Comparison of ENCODE assay signal across 24 cellular contexts in the genomic region with DNA sequence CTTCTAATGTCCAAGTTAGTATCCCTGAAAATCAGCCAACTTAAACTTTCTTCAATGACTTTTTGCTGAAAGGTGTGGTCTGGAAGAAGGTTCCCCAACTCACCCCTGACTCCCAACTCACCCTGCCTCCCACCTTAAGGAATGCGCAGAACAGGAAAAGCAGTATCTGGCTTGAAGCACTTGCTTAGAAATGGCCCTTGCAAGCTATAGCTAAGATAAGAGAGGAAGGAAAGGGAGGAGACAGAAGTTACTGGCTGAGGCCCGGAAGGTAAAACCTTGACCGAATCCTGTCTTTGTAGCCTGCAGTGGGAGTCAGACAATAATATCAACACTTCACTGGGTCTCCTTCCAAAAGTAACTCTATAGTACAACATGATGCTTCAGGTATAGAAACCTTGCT. TPM values are rescaled to one million over a fixed set of nuclear protein-coding genes. Genes with fewer than 3 reads are reported as not detected.
A peak's percentile ranks its signal among the peaks of the same experiment; 100 is the strongest.
DNase-seq lines count a peak whose midpoint lies in the region; ATAC-seq and TF ChIP-seq lines count a peak whose summit lies in the region.
"Had no signal": no experiment of that assay in that cellular context is flagged by ENCODE, and none has a peak within 500 bp of the region (broad histone marks: within the 10 kb centered on the region; RNA-seq: fewer than 3 reads in every experiment).

No MANE protein-coding gene starts in this region.

- peak overlapping the region in 7 of 10 donors; percentile 51 to 68 (median 62) for H3K4me3 ChIP-seq in heart right ventricle
- no peak overlapping the region for H3K4me3 ChIP-seq in hepatocyte
- peak overlapping the region; percentile 47 for H3K4me3 ChIP-seq in upper lobe of right lung
- H3K4me3 ChIP-seq: SJSA1 had no signal

- H3K9me2 ChIP-seq in hepatocyte (replicated peaks; ENCODE audit: insufficient read depth): no peaks in the 10 kb centered on the region

- H3K4me2 ChIP-seq in hepatocyte: peak overlapping the region; percentile 80

- 31 to 50% methylated on average over 3 of the region's 3 CpGs for WGBS in heart right ventricle, 2 donors
- 32% methylated on average over 3 of the region's 3 CpGs for WGBS in hepatocyte (ENCODE audit: low lambda C conversion rate, missing lambda C conversion rate)

- H3K27me3 ChIP-seq in heart right ventricle (peaks cover 6 to 24% (median 14%) of the 10 kb centered on the region in 7 donors), hepatocyte (no peaks in the 10 kb centered on the region), upper lobe of right lung (peaks cover 13% of the 10 kb centered on the region)

- ATAC-seq in heart right ventricle: peak; percentile 75 to 89 (median 86)
- ATAC-seq in Right ventricle myocardium inferior: no peak
- ATAC-seq in upper lobe of right lung: peak; percentile 49
- ATAC-seq in HG02973 (IDR thresholded peaks at IDR 0.05; ENCODE audit: unreplicated experiment): no peak
- ATAC-seq: effector memory CD8-positive, alpha-beta T cell; left colon had no signal

- peaks cover 0 to 31% (median 5%) of the 10 kb centered on the region in 9 donors for H3K4me1 ChIP-seq in heart right ventricle
- no peaks in the 10 kb centered on the region for H3K4me1 ChIP-seq in hepatocyte (ENCODE audit: insufficient read depth)
- H3K4me1 ChIP-seq in upper lobe of right lung: no peaks in the 10 kb centered on the region
- H3K4me1 ChIP-seq: SJSA1 had no signal

- TF ChIP-seq CTCF in heart right ventricle (IDR thresholded peaks at IDR 0.05) (no peak), hepatocyte (IDR thresholded peaks at IDR 0.05; ENCODE audit: poor library complexity) (no peak), nephron progenitor cell (IDR thresholded peaks at IDR 0.05) (no peak), upper lobe of right lung (IDR thresholded peaks at IDR 0.05) (no peak)

- no peak overlapping the region for H2AFZ ChIP-seq in hepatocyte

- peak overlapping the region; percentile 48 for H3K27ac Mint-ChIP-seq in nephron progenitor cell
- H3K27ac Mint-ChIP-seq: CD8-positive, alpha-beta memory T cell; effector memory CD8-positive, alpha-beta T cell had no signal

- peaks cover 7% of the 10 kb centered on the region for H3K27me3 Mint-ChIP-seq in nephron progenitor cell (ENCODE audit: low read depth, poor library complexity)
- H3K27me3 Mint-ChIP-seq: progenitor cell of endocrine pancreas had no signal

- DNase-seq in heart right ventricle: peak in 1 of 2 donors; percentile 47
- DNase-seq in Right ventricle myocardium inferior (ENCODE audit: missing footprints): no peak
- no peak for DNase-seq in hepatocyte (ENCODE audit: low spot score)
- DNase-seq in nephron progenitor cell: no peak
- DNase-seq in upper lobe of right lung: no peak
- no peak for DNase-seq in NCI-H1694 treated with DMSO at 0.1 percent for 48 hours (lab: John Stamatoyannopoulos, UW)
- no peak for DNase-seq in EL
- DNase-seq: activated CD4-positive, alpha-beta T cell treated with anti-CD3 and anti-CD28 coated beads for 1 hour; activated gamma-delta T cell treated with Interleukin-2 at 50 U/mL for 16 hours; activated T-cell treated with anti-CD3 and anti-CD28 coated beads, Interleukin-2, amount 50 U/mL, for 1 hour; CD8-positive, alpha-beta memory T cell; DMS79; effector memory CD8-positive, alpha-beta T cell; Kasumi-1; left colon; NCI-H187; NCI-H526; stimulated activated CD4-positive, alpha-beta T cell treated with anti-CD3 and anti-CD28 coated beads, Interleukin-1b, Interleukin-23, amount 100 ng/mL, for 48 hours had no signal

- no peaks in the 10 kb centered on the region for H3K79me2 ChIP-seq in hepatocyte

- H3K4me1 Mint-ChIP-seq in nephron progenitor cell: peaks cover 17% of the 10 kb centered on the region

- H3K9me3 ChIP-seq in heart right ventricle (peaks cover 0 to 17% (median 0%) of the 10 kb centered on the region in 11 donors), hepatocyte (ENCODE audit: low read depth) (peaks cover 5% of the 10 kb centered on the region), upper lobe of right lung (no peaks in the 10 kb centered on the region)

- H3K36me3 ChIP-seq in heart right ventricle (no peaks in the 10 kb centered on the region), hepatocyte (replicated peaks; ENCODE audit: insufficient read depth, low read depth) (no peaks in the 10 kb centered on the region), upper lobe of right lung (no peaks in the 10 kb centered on the region)
- H3K36me3 ChIP-seq: SJSA1 had no signal

- H3K27ac ChIP-seq in heart right ventricle (peak overlapping the region; percentile 63 to 94 (median 83)), hepatocyte (no peak overlapping the region), upper lobe of right lung (no peak overlapping the region)
- H3K27ac ChIP-seq: SJSA1 had no signal

- no peaks in the 10 kb centered on the region for H4K20me1 ChIP-seq in hepatocyte (ENCODE audit: insufficient read depth, poor library complexity, severe bottlenecking)

- peak overlapping the region; percentile 54 for H3K4me3 Mint-ChIP-seq in nephron progenitor cell
- H3K4me3 Mint-ChIP-seq: CD8-positive, alpha-beta memory T cell; effector memory CD8-positive, alpha-beta T cell had no signal

- intact Hi-C loops in heart right ventricle (cut with DNase I) (loop anchor here in 2 of 10 donors (5.0 to 10.0 kb wide), 3 partner anchors 43 to 165 kb away; no protein-coding TSS in a partner anchor), Right ventricle myocardium inferior (cut with DNase I) (loop anchor here (10.0 kb wide), 4 partner anchors 145 to 675 kb away; a partner anchor contains a TSS), upper lobe of right lung (cut with DNase I) (no loop called here)

- H3K36me3 Mint-ChIP-seq in nephron progenitor cell (ENCODE audit: low read depth): peaks cover 32% of the 10 kb centered on the region

- H3K9me3 Mint-ChIP-seq in nephron progenitor cell: peaks cover 36% of the 10 kb centered on the region

RNA-seq across cellular contexts. Expression of a gene that starts 2.9 kb away (rescaled TPM):
- total RNA-seq in heart right ventricle: 10 to 100 TPM; 10.8 to 26.4 (median 15.1) TPM
- polyA plus RNA-seq in heart right ventricle: 10 to 100 TPM; 17.2 to 38.2 TPM
- 27.3 TPM for total RNA-seq in Right ventricle myocardium inferior
- 6.2 and 7.6 TPM in 2 replicates for total RNA-seq in hepatocyte
- 4.9 and 6.6 TPM in 2 replicates for polyA plus RNA-seq in hepatocyte
- 51.3 TPM for total RNA-seq in upper lobe of right lung
- total RNA-seq: A172; CD8-positive, alpha-beta memory T cell; H4; T-helper 1 cell treated with Interleukin-12 subunit alpha and Interleukin-12 subunit beta and Interleukin-4 antibody, amounts not matched to agents 30 ng/mL and 1 ng/mL, for 36 hours had no signal
- polyA plus RNA-seq: CD8-positive, alpha-beta memory T cell had no signal

Comparison
In these comparisons a context has a peak if more than half of its experiments do, and no peak if none do; other contexts are left out.
1. ATAC-seq: peak in heart right ventricle (8 of 8) and upper lobe of right lung (single experiment); none in Right ventricle myocardium inferior (single experiment) and HG02973 (single experiment).
2. H3K27ac ChIP-seq: peak in heart right ventricle (10 of 10); none in hepatocyte (single experiment) and upper lobe of right lung (single experiment).